18 cellular contexts compared by ENCODE assay signal in the genomic region with DNA sequence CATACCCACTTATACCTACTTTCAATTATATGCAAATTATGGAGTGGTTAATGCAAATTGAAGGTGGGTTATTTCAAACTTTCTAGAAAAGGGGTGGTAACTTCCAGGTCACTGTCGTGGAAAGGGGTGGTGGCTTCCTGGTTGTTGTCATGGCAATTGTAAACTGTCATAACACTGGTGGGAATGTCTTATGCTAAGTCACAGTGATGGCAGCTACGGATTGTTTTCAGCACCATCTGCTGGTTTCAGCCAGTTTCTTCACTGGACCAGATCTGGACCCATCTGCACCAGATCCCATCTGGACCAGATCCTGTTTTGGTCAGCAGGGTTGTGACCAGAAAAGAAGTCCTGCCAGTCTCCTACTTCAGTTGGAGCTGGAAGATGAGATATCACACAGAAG.
DNase-seq lines count a peak whose midpoint lies in the region; FAIRE-seq and TF ChIP-seq lines count a peak whose summit lies in the region.
"Had no signal": no experiment of that assay in that cellular context is flagged by ENCODE, and none has a peak within 500 bp of the region (broad histone marks: within the 10 kb centered on the region; RNA-seq: fewer than 3 reads in every experiment).

No MANE protein-coding gene starts in this region.

- H3K4me3 ChIP-seq in AG09309 (ENCODE audit: control insufficient read depth, low read depth, low read length) (no peak overlapping the region), fibroblast of the aortic adventitia (ENCODE audit: low read depth, low read length) (no peak overlapping the region), left ventricle myocardium inferior (no peak overlapping the region), small intestine (ENCODE audit: low read depth in 1 of 2, low read length in 2 of 2) (no peak overlapping the region)
- H3K4me3 ChIP-seq: HAP-1, SJSA1 had no signal

- H3K9me3 ChIP-seq in left ventricle myocardium inferior (replicated peaks) (no peaks in the 10 kb centered on the region), small intestine (ENCODE audit: control insufficient read depth, low read depth) (no peaks in the 10 kb centered on the region)
- H3K9me3 ChIP-seq: HAP-1, SJSA1 had no signal

- H3K36me3 ChIP-seq in left ventricle myocardium inferior (no peaks in the 10 kb centered on the region), small intestine (ENCODE audit: control insufficient read depth in 2 of 2, insufficient read depth in 2 of 2, low read length in 2 of 2) (no peaks in the 10 kb centered on the region)
- H3K36me3 ChIP-seq: HAP-1, SJSA1 had no signal

- WGBS in small intestine, 3 donors = 57 to 64% (median 61%) methylated on average over 2 of the region's 2 CpGs

- H3K4me1 ChIP-seq in left ventricle myocardium inferior = no peaks in the 10 kb centered on the region
- H3K4me1 ChIP-seq in small intestine (ENCODE audit: control insufficient read depth in 2 of 2, insufficient read depth in 1 of 2, low read depth in 1 of 2, low read length in 1 of 2) = no peaks in the 10 kb centered on the region
- H3K4me1 ChIP-seq: HAP-1, SJSA1 had no signal

- TF ChIP-seq CTCF in AG09309 (IDR thresholded peaks at IDR 0.05; ENCODE audit: control insufficient read depth, insufficient read depth, low read depth, low read length, missing control alignments) = peak; percentile 25
- TF ChIP-seq CTCF in fibroblast of the aortic adventitia (IDR thresholded peaks at IDR 0.05; ENCODE audit: insufficient read depth, low read length) = peak; percentile 8
- no peak for TF ChIP-seq CTCF in left ventricle myocardium inferior (IDR thresholded peaks at IDR 0.05; ENCODE audit: borderline replicate concordance)

- no peak for DNase-seq in AG09309 (ENCODE audit: low read depth)
- DNase-seq in HT1080 (ENCODE audit: low read depth) = peak; percentile 21
- DNase-seq in RPMI7951 (ENCODE audit: low read depth) = peak; percentile 28
- DNase-seq in fibroblast of the aortic adventitia (ENCODE audit: low read depth) = peak; percentile 52
- DNase-seq in left ventricle myocardium inferior = no peak
- no peak for DNase-seq in SHP77 treated with DMSO at 0.1 percent for 48 hours (lab: John Stamatoyannopoulos, UW)
- no peak for DNase-seq in small intestine
- DNase-seq: AML-193, COR-L47, DMS153, NCI-H1417 treated with DMSO at 0.1 percent for 48 hours, NCI-H1930, NCI-H2171 treated with DMSO at 0.1 percent for 48 hours, NCI-H446 treated with DMSO at 0.1 percent for 48 hours, NCI-H82, RPMI8226 had no signal

- H3K27ac ChIP-seq in left ventricle myocardium inferior (replicated peaks) = no peak overlapping the region
- no peak overlapping the region for H3K27ac ChIP-seq in small intestine (ENCODE audit: low read depth in 1 of 2, low read length in 1 of 2)
- H3K27ac ChIP-seq: SJSA1 had no signal

- no peak for FAIRE-seq in small intestine (lab: Jason Lieb, UNC)

- intact Hi-C loops in left ventricle myocardium inferior (cut with micrococcal nuclease) = no loop called here

- H3K27me3 ChIP-seq in left ventricle myocardium inferior (ENCODE audit: low read depth) (no peaks in the 10 kb centered on the region), small intestine (ENCODE audit: control insufficient read depth in 2 of 2, insufficient read depth in 2 of 2, low read length in 2 of 2) (no peaks in the 10 kb centered on the region)
- H3K27me3 ChIP-seq: SJSA1 had no signal

Comparison
In these comparisons a context has a peak if more than half of its experiments do, and no peak if none do; other contexts are left out.
1. DNase-seq: peak in HT1080 (single experiment), RPMI7951 (single experiment) and fibroblast of the aortic adventitia (single experiment); none in AG09309 (single experiment), left ventricle myocardium inferior (single experiment), SHP77 treated with DMSO at 0.1 percent for 48 hours (single experiment) and small intestine (single experiment).